Comparison of ENCODE assay signal across 3 cellular contexts in genomic region chr20:57973886-57974285, GRCh38.
"Had no signal": no experiment of that assay in that cellular context is flagged by ENCODE, and none has a peak within 500 bp of the region (broad histone marks: within the 10 kb centered on the region; RNA-seq: fewer than 3 reads in every experiment).

No MANE protein-coding gene starts in this region.

- DNase-seq: GDM1, GF-D8 had no signal

- ATAC-seq: GM12878 had no signal

- H3K4me3 ChIP-seq: GM12878 had no signal
